Comparison of ENCODE assay signal across 9 cellular contexts in the genomic region with DNA sequence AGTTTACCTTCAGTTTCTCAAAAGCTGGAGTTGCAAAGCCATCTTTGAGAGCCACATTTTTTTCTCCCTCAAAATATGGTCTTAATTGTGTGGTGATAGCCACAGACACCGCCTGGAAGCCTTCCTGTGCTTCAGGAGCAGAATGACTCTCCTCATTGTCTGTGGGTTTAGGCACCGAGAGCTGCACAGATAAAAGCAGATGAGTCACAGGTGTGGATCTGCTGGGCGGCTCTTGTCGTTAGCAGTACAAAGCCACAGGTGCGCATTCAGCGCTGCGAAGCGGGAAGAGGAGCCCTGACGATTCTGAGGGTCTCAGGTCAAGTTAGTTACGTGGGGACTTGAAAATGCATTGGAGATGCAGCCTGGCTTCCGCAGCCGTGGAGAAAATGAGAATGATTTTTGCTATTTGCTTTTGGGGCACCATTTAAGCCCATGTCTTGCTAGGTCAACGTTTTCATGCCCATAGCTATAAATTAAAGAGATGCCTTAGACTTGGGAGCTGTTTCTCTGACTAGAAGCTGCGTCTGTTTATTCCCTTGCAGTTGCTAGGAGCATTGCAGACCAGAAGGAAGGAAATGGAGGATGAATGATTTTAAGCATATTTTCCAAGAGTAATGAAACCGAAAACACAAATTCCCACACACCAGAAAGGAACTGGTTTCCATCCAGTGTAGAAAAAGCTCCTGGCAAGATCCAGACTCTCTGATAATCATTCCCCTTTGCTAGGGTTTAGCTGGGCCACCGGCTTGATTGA. TPM values are rescaled to one million over a fixed set of nuclear protein-coding genes. Genes with fewer than 3 reads are reported as not detected.
A peak's percentile ranks its signal among the peaks of the same experiment; 100 is the strongest.
DNase-seq lines count a peak whose midpoint lies in the region; ATAC-seq, FAIRE-seq and TF ChIP-seq lines count a peak whose summit lies in the region.
"Had no signal": no experiment of that assay in that cellular context is flagged by ENCODE, and none has a peak within 500 bp of the region (broad histone marks: within the 10 kb centered on the region; RNA-seq: fewer than 3 reads in every experiment).

No MANE protein-coding gene starts in this region.

- H3K27ac ChIP-seq in astrocyte (ENCODE audit: low read depth, low read length) (no peak overlapping the region), upper lobe of right lung (no peak overlapping the region), SK-N-SH (ENCODE audit: low read depth in 2 of 2, low read length in 1 of 2) (no peak overlapping the region)

- peak; percentile 57 to 59 for ATAC-seq in naive thymus-derived CD8-positive, alpha-beta T cell
- ATAC-seq in upper lobe of right lung (no peak), HG03520 (IDR thresholded peaks at IDR 0.05; ENCODE audit: unreplicated experiment) (no peak)

- intact Hi-C loops in upper lobe of right lung (cut with DNase I) = no loop called here

- POLR2A ChIA-PET in naive thymus-derived CD8-positive, alpha-beta T cell (lab: Charles Lee) = interaction anchor here (0.7 kb wide), 1 partner anchor 95 kb away, joined by 4 read pairs; no protein-coding TSS in a partner anchor
- POLR2A ChIA-PET in SK-N-SH (lab: Yijun Ruan, JAX) = no interaction called here

- H3K9ac ChIP-seq in astrocyte (ENCODE audit: low read length) = no peak overlapping the region
- no peak overlapping the region for H3K9ac ChIP-seq in SK-N-SH

- no peaks in the 10 kb centered on the region for H3K36me3 Mint-ChIP-seq in astrocyte (ENCODE audit: low read depth, unreplicated experiment)
- peaks cover 0 to under 1% (median 0%) of the 10 kb centered on the region in 3 donors for H3K36me3 Mint-ChIP-seq in naive thymus-derived CD8-positive, alpha-beta T cell

- no peaks in the 10 kb centered on the region for H3K36me3 ChIP-seq in astrocyte (ENCODE audit: insufficient read depth, low read length)
- no peaks in the 10 kb centered on the region for H3K36me3 ChIP-seq in upper lobe of right lung
- no peaks in the 10 kb centered on the region for H3K36me3 ChIP-seq in SK-N-SH (replicated peaks in 1 of 2; ENCODE audit: control insufficient read depth in 1 of 2, insufficient read depth in 2 of 2, low read length in 1 of 2)

- H3K4me1 Mint-ChIP-seq in astrocyte (ENCODE audit: low read depth, unreplicated experiment) = peaks cover 21% of the 10 kb centered on the region
- peaks cover 6 to 12% (median 8%) of the 10 kb centered on the region in 4 donors for H3K4me1 Mint-ChIP-seq in naive thymus-derived CD8-positive, alpha-beta T cell

- TF ChIP-seq RAD21 in SK-N-SH (IDR thresholded peaks at IDR 0.05; ENCODE audit: low read length) = no peak

- no peak overlapping the region for H3K27ac Mint-ChIP-seq in astrocyte (ENCODE audit: unreplicated experiment)
- H3K27ac Mint-ChIP-seq in naive thymus-derived CD8-positive, alpha-beta T cell = no peak overlapping the region

- no peak overlapping the region for H3K4me3 Mint-ChIP-seq in astrocyte (ENCODE audit: unreplicated experiment)
- peak overlapping the region in 3 of 10 donors; percentile 12 to 29 (median 16) for H3K4me3 Mint-ChIP-seq in naive thymus-derived CD8-positive, alpha-beta T cell

- H3K9me2 ChIP-seq in SK-N-SH = no peaks in the 10 kb centered on the region

- DNase-seq in activated T-cell treated with anti-CD3 and anti-CD28 coated beads for 24 hours (ENCODE audit: low read depth) = peak; percentile 15
- DNase-seq in activated T-cell treated with anti-CD3 and anti-CD28 coated beads, Interleukin-2, amount 50 U/mL, for 1 hour = no peak
- DNase-seq in astrocyte (ENCODE audit: low read depth) = peak; percentile 45
- DNase-seq in naive thymus-derived CD8-positive, alpha-beta T cell = peak in 1 of 10 donors; percentile 10
- DNase-seq in upper lobe of right lung = peak; percentile 31
- no peak for DNase-seq in MV-4-11 (lab: John Stamatoyannopoulos, UW)
- no peak for DNase-seq in SK-N-SH
- DNase-seq: NCI-H2171 treated with DMSO at 0.1 percent for 48 hours had no signal

- H3K27me3 Mint-ChIP-seq in astrocyte (ENCODE audit: low read depth, unreplicated experiment) = peaks cover 31% of the 10 kb centered on the region
- peaks cover 13 to 31% (median 19%) of the 10 kb centered on the region in 5 donors for H3K27me3 Mint-ChIP-seq in naive thymus-derived CD8-positive, alpha-beta T cell

- no peaks in the 10 kb centered on the region for H3K79me2 ChIP-seq in astrocyte (ENCODE audit: insufficient read depth, low read length)
- H3K79me2 ChIP-seq in SK-N-SH (ENCODE audit: insufficient read depth) = no peaks in the 10 kb centered on the region

- H3K4me1 ChIP-seq in astrocyte (ENCODE audit: insufficient read depth, low read length) = no peaks in the 10 kb centered on the region
- H3K4me1 ChIP-seq in upper lobe of right lung = no peaks in the 10 kb centered on the region
- H3K4me1 ChIP-seq in SK-N-SH (ENCODE audit: control insufficient read depth in 1 of 2, insufficient read depth in 2 of 2, low read depth in 1 of 2, low read length in 1 of 2) = peaks cover 0 to 22% of the 10 kb centered on the region in 2 experiments; a peak in 1 of 4 replicates

- H3F3A ChIP-seq in SK-N-SH (replicated peaks; ENCODE audit: insufficient read depth) = no peaks in the 10 kb centered on the region

- CTCF ChIA-PET in SK-N-SH (lab: Yijun Ruan, JAX) = interaction anchor here (1.6 to 2.3 kb wide), 3 partner anchors 10 to 32 kb away, joined by 3 to 9 read pairs (median 7); no protein-coding TSS in a partner anchor

- H3K4me2 ChIP-seq in astrocyte (ENCODE audit: low read length) (no peak overlapping the region), SK-N-SH (no peak overlapping the region)

- TF ChIP-seq EP300 in SK-N-SH (IDR thresholded peaks at IDR 0.05; ENCODE audit: borderline replicate concordance in 1 of 2, low read depth in 1 of 2, low read length in 1 of 2) = no peak

- H3K4me3 ChIP-seq in astrocyte (ENCODE audit: insufficient read depth, low read depth, low read length) (no peak overlapping the region), upper lobe of right lung (no peak overlapping the region), SK-N-SH (ENCODE audit: low read depth in 2 of 2, low read length in 1 of 2) (no peak overlapping the region)

- peaks cover 1% of the 10 kb centered on the region for H3K9me3 ChIP-seq in astrocyte (ENCODE audit: insufficient read depth, low read depth, low read length)
- no peaks in the 10 kb centered on the region for H3K9me3 ChIP-seq in upper lobe of right lung
- H3K9me3 ChIP-seq in SK-N-SH = 0 out of 2 replicates have a peak, but pooled peaks cover 2% of the 10 kb centered on the region

- FAIRE-seq in astrocyte (lab: Jason Lieb, UNC) = no peak

- 79% methylated on average over 16 of the region's 16 CpGs for WGBS in SK-N-SH (ENCODE audit: low lambda C conversion rate)

- TF ChIP-seq CTCF in astrocyte (IDR thresholded peaks at IDR 0.05; ENCODE audit: insufficient read depth, low read depth, low read length) (no peak), upper lobe of right lung (IDR thresholded peaks at IDR 0.05) (no peak), SK-N-SH (IDR thresholded peaks at IDR 0.05) (no peak)

- H2AFZ ChIP-seq in astrocyte (ENCODE audit: low read depth, low read length) (no peak overlapping the region), SK-N-SH (ENCODE audit: low read depth) (no peak overlapping the region)

- H3K9me3 Mint-ChIP-seq in astrocyte (ENCODE audit: unreplicated experiment) = peaks cover 4% of the 10 kb centered on the region
- peaks cover 0 to 8% (median 1%) of the 10 kb centered on the region in 9 donors for H3K9me3 Mint-ChIP-seq in naive thymus-derived CD8-positive, alpha-beta T cell

- H4K20me1 ChIP-seq in astrocyte (ENCODE audit: insufficient read depth, low read length) = peaks cover 7% of the 10 kb centered on the region
- no peaks in the 10 kb centered on the region for H4K20me1 ChIP-seq in SK-N-SH (ENCODE audit: insufficient read depth)

- H3K27me3 ChIP-seq in astrocyte (ENCODE audit: insufficient read depth, low read length) = peaks cover 2% of the 10 kb centered on the region
- H3K27me3 ChIP-seq in upper lobe of right lung = no peaks in the 10 kb centered on the region
- no peaks in the 10 kb centered on the region for H3K27me3 ChIP-seq in SK-N-SH (ENCODE audit: insufficient read depth)

TF ChIP-seq in SK-N-SH, 30 proteins besides CTCF, POLR2A, EP300 and RAD21 (continues in another document):
- TF ChIP-seq EZH2phosphoT487 (IDR thresholded peaks at IDR 0.05; ENCODE audit: borderline replicate concordance, low read depth) (no peak), FOXM1 (IDR thresholded peaks at IDR 0.05; ENCODE audit: low read depth) (no peak), YY1 (IDR thresholded peaks at IDR 0.05; ENCODE audit: low read depth) (no peak), FOSL2 (IDR thresholded peaks at IDR 0.05; ENCODE audit: borderline replicate concordance, low read depth) (no peak)
- TF ChIP-seq, protein P1, sequence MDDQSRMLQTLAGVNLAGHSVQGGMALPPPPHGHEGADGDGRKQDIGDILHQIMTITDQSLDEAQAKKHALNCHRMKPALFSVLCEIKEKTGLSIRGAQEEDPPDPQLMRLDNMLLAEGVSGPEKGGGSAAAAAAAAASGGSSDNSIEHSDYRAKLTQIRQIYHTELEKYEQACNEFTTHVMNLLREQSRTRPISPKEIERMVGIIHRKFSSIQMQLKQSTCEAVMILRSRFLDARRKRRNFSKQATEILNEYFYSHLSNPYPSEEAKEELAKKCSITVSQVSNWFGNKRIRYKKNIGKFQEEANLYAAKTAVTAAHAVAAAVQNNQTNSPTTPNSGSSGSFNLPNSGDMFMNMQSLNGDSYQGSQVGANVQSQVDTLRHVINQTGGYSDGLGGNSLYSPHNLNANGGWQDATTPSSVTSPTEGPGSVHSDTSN (IDR thresholded peaks at IDR 0.05) = no peak

RNA-seq across cellular contexts. Expression of a gene that starts 51.5 kb away (rescaled TPM):
- 4.8 and 5.5 TPM in 2 replicates for total RNA-seq in astrocyte
- total RNA-seq in naive thymus-derived CD8-positive, alpha-beta T cell = 1 to 10 TPM; 1.3 to 1.7 TPM
- under 1 TPM; 0.02 to 0.14 (median 0.10) TPM for polyA plus RNA-seq in naive thymus-derived CD8-positive, alpha-beta T cell
- total RNA-seq in upper lobe of right lung = 15.1 TPM
- polyA plus RNA-seq in SK-N-SH (2012; rRNA removed) = 4.2 and 4.6 TPM in 2 replicates
- 2.9 and 3.8 TPM in 2 replicates for polyA plus RNA-seq in SK-N-SH (2012; cell fraction: cytosol; rRNA removed)
- polyA plus RNA-seq in SK-N-SH (2012; cell fraction: nucleus; rRNA removed) = 17.7 and 21.5 TPM in 2 replicates

Comparison
In these comparisons a context has a peak if more than half of its experiments do, and no peak if none do; other contexts are left out.
1. DNase-seq: peak in activated T-cell treated with anti-CD3 and anti-CD28 coated beads for 24 hours (single experiment), astrocyte (single experiment) and upper lobe of right lung (single experiment); none in activated T-cell treated with anti-CD3 and anti-CD28 coated beads, Interleukin-2, amount 50 U/mL, for 1 hour (single experiment), MV-4-11 (single experiment) and SK-N-SH (single experiment).
2. ATAC-seq: peak in naive thymus-derived CD8-positive, alpha-beta T cell (2 of 2); none in upper lobe of right lung (single experiment) and HG03520 (single experiment).